20 cellular contexts compared by ENCODE assay signal in genomic region chr7:152312316-152312715, GRCh38.
A peak's percentile ranks its signal among the peaks of the same experiment; 100 is the strongest.
DNase-seq lines count a peak whose midpoint lies in the region; ATAC-seq and TF ChIP-seq lines count a peak whose summit lies in the region.
"Had no signal": no experiment of that assay in that cellular context is flagged by ENCODE, and none has a peak within 500 bp of the region (broad histone marks: within the 10 kb centered on the region; RNA-seq: fewer than 3 reads in every experiment).

No MANE protein-coding gene starts in this region.

- H3K4ac ChIP-seq in IMR-90 (ENCODE audit: low read depth, low read length) = no peak overlapping the region

- TF ChIP-seq RAD21 in IMR-90 (IDR thresholded peaks at IDR 0.05; ENCODE audit: low read length) = no peak

- TF ChIP-seq POLR2A in IMR-90 (IDR thresholded peaks at IDR 0.05; ENCODE audit: low read depth, low read length) = no peak

- H3K4me3 ChIP-seq in A673 (ENCODE audit: low read depth, low read length, poor library complexity, severe bottlenecking) = no peak overlapping the region
- no peak overlapping the region for H3K4me3 ChIP-seq in IMR-90 (ENCODE audit: insufficient read depth, low read depth, low read length)
- H3K4me3 ChIP-seq: MG63 had no signal

- H3K4me1 ChIP-seq in A673 (ENCODE audit: insufficient read depth, low read length, poor library complexity, severe bottlenecking) (peaks cover 41% of the 10 kb centered on the region), IMR-90 (ENCODE audit: control insufficient read depth, insufficient read depth, low read length) (no peaks in the 10 kb centered on the region)

- no peak overlapping the region for H3K9ac ChIP-seq in IMR-90 (ENCODE audit: low read depth, low read length)

- no peaks in the 10 kb centered on the region for H3K27me3 Mint-ChIP-seq in chondrocyte (ENCODE audit: low read depth)
- H3K27me3 Mint-ChIP-seq: CD4-positive, CD25-positive, alpha-beta regulatory T cell; stimulated activated naive CD8-positive, alpha-beta T cell treated with anti-CD3 and anti-CD28 coated beads, Interleukin-15, Interleukin-2, amounts not matched to agents 100 ng/mL and 50 ng/mL, for 24 hours had no signal

- ATAC-seq in IMR-90 (ENCODE audit: low read depth) (peak; percentile 32), HG02798 (IDR thresholded peaks at IDR 0.05; ENCODE audit: poor library complexity, unreplicated experiment) (no peak)

- no peak overlapping the region for H4K8ac ChIP-seq in IMR-90 (ENCODE audit: low read depth in 2 of 2, low read length in 2 of 2)

- no peak overlapping the region for H3K23ac ChIP-seq in IMR-90 (ENCODE audit: low read depth, low read length)

- H3K9me3 Mint-ChIP-seq in chondrocyte (ENCODE audit: low read depth) = no peaks in the 10 kb centered on the region
- H3K9me3 Mint-ChIP-seq: CD4-positive, CD25-positive, alpha-beta regulatory T cell; stimulated activated naive CD8-positive, alpha-beta T cell treated with anti-CD3 and anti-CD28 coated beads, Interleukin-15, Interleukin-2, amounts not matched to agents 100 ng/mL and 50 ng/mL, for 24 hours had no signal

- intact Hi-C loops in A673 (cut with micrococcal nuclease; ENCODE audit: unreplicated experiment) = no loop called here
- intact Hi-C loops in IMR-90 (cut with micrococcal nuclease) = no loop called here

- dilution Hi-C loops in IMR-90 (cut with HindIII; ENCODE audit: low sequenced_read_pairs, unreplicated experiment) = no loop called here

- H2BK120ac ChIP-seq in IMR-90 (ENCODE audit: low read depth, low read length) = no peak overlapping the region

- H3K27ac Mint-ChIP-seq in chondrocyte (ENCODE audit: unreplicated experiment) = peak overlapping the region; percentile 52
- H3K27ac Mint-ChIP-seq: CD4-positive, CD25-positive, alpha-beta regulatory T cell; stimulated activated naive CD8-positive, alpha-beta T cell treated with anti-CD3 and anti-CD28 coated beads, Interleukin-15, Interleukin-2, amounts not matched to agents 100 ng/mL and 50 ng/mL, for 24 hours had no signal

- no peaks in the 10 kb centered on the region for H3K27me3 ChIP-seq in A673 (replicated peaks; ENCODE audit: insufficient read depth, low read depth, low read length, poor library complexity)
- no peaks in the 10 kb centered on the region for H3K27me3 ChIP-seq in IMR-90 (ENCODE audit: control insufficient read depth, insufficient read depth, low read length)
- H3K27me3 ChIP-seq: MG63 had no signal

- H2AK5ac ChIP-seq in IMR-90 (ENCODE audit: low read depth, low read length) = no peak overlapping the region

- H2BK15ac ChIP-seq in IMR-90 (ENCODE audit: low read depth, low read length) = no peak overlapping the region

- POLR2A ChIA-PET in A673 (lab: Charles Lee; ENCODE audit: low non-redundant PET) = no interaction called here
- POLR2A ChIA-PET in IMR-90 (lab: Charles Lee; ENCODE audit: unreplicated experiment) = no interaction called here

- 0 out of 2 replicates have a peak overlapping the region, but pooled peaks have one; percentile 7 for H3K14ac ChIP-seq in IMR-90 (replicated peaks; ENCODE audit: low read depth, low read length)

- no peak for DNase-seq in A673 (ENCODE audit: low spot score)
- DNase-seq in IMR-90 = peak; percentile 64
- no peak for DNase-seq in chondrocyte (ENCODE audit: low spot score)
- peak; percentile 84 for DNase-seq in myocyte (ENCODE audit: low read depth)
- DNase-seq in kidney glomerular epithelial cell (lab: John Stamatoyannopoulos, UW) = no peak
- no peak for DNase-seq in NCI-H1092 treated with DMSO at 0.1 percent for 48 hours (lab: John Stamatoyannopoulos, UW)
- no peak for DNase-seq in glomerular visceral epithelial cell (ENCODE audit: extremely low spot score)
- DNase-seq: ACHN; activated CD4-positive, CD25-positive, alpha-beta regulatory T cell; activated effector memory CD4-positive, alpha-beta T cell treated with Interleukin-2 at 50 U/mL for 16 hours; amniotic stem cell; CD4-positive, CD25-positive, alpha-beta regulatory T cell; EL; MG63; NCI-H187; NCI-H510A; retina; SHP77 had no signal

- peak overlapping the region; percentile 10; the same call in 1 of the 2 replicates for H3K4me2 ChIP-seq in IMR-90 (ENCODE audit: low read depth, low read length)

- H3K4me1 Mint-ChIP-seq in chondrocyte (ENCODE audit: low read depth) = peaks cover 26% of the 10 kb centered on the region

- BruUV-seq in A673 (replicated peaks; lab: Mats Ljungman, UMichigan) = no TSS peak
- BruUV-seq in IMR-90 (replicated peaks; lab: Mats Ljungman, UMichigan) = no TSS peak

- 0 out of 2 replicates have a peak, but pooled peaks cover 7% of the 10 kb centered on the region for H4K20me1 ChIP-seq in IMR-90 (ENCODE audit: insufficient read depth, low read length)

- H3K56ac ChIP-seq in IMR-90 (ENCODE audit: extremely low read depth, insufficient read depth, low read length) = no peak overlapping the region

- CTCF ChIA-PET in A673 (lab: Charles Lee) (no interaction called here), IMR-90 (lab: Yijun Ruan, JAX) (no interaction called here)

- no peak overlapping the region for H3K18ac ChIP-seq in IMR-90 (ENCODE audit: low read depth, low read length)

- no peak overlapping the region for H2AFZ ChIP-seq in IMR-90 (replicated peaks; ENCODE audit: low read length, poor library complexity)

- no peak overlapping the region for H2BK5ac ChIP-seq in IMR-90 (ENCODE audit: low read depth, low read length, poor library complexity, severe bottlenecking)

- H3K9me1 ChIP-seq in IMR-90 (ENCODE audit: insufficient read depth, low read length) = peaks cover 2% of the 10 kb centered on the region; the same call in 1 of the 2 replicates

- H3K9me3 ChIP-seq in A673 (ENCODE audit: low read depth, low read length, poor library complexity, severe bottlenecking) (no peaks in the 10 kb centered on the region), IMR-90 (ENCODE audit: control insufficient read depth, insufficient read depth, low read length) (no peaks in the 10 kb centered on the region)
- H3K9me3 ChIP-seq: MG63 had no signal

- H3K36me3 ChIP-seq in A673 (ENCODE audit: insufficient read depth, low read length, poor library complexity, severe bottlenecking) = peaks cover 11% of the 10 kb centered on the region
- peaks cover 17% of the 10 kb centered on the region for H3K36me3 ChIP-seq in IMR-90 (ENCODE audit: control insufficient read depth, insufficient read depth, low read length)

- H3K27ac ChIP-seq in A673 (ENCODE audit: low read depth, low read length, poor library complexity, severe bottlenecking) (peak overlapping the region; percentile 22), IMR-90 (ENCODE audit: insufficient read depth, low read length) (no peak overlapping the region)

- no peak overlapping the region for H3K4me3 Mint-ChIP-seq in chondrocyte (ENCODE audit: unreplicated experiment)
- H3K4me3 Mint-ChIP-seq: CD4-positive, CD25-positive, alpha-beta regulatory T cell; stimulated activated naive CD8-positive, alpha-beta T cell treated with anti-CD3 and anti-CD28 coated beads, Interleukin-15, Interleukin-2, amounts not matched to agents 100 ng/mL and 50 ng/mL, for 24 hours had no signal

- no peak overlapping the region for H2BK20ac ChIP-seq in IMR-90 (ENCODE audit: low read depth, low read length)

- no peak overlapping the region for H4K5ac ChIP-seq in IMR-90 (ENCODE audit: low read depth, low read length)

- H3K79me1 ChIP-seq in IMR-90 (ENCODE audit: low read depth in 1 of 2, low read length in 2 of 2) = peaks cover 8 to 24% of the 10 kb centered on the region in 2 experiments

- H3K36me3 Mint-ChIP-seq in chondrocyte (ENCODE audit: low read depth) = peaks cover 4% of the 10 kb centered on the region

- no peak overlapping the region for H2AK9ac ChIP-seq in IMR-90 (replicated peaks; ENCODE audit: low read depth, low read length, poor library complexity)

- no peak overlapping the region for H4K91ac ChIP-seq in IMR-90 (ENCODE audit: insufficient read depth, low read depth, low read length)

- WGBS in IMR-90 (ENCODE audit: extremely low coverage in 2 of 2, insufficient read length in 1 of 2), 2 experiments = 29% methylated on average over 2 of the region's 2 CpGs; no CpG with 5 or more reads in 1 of the 2 experiments

- TF ChIP-seq CTCF in A673 (conservative IDR thresholded peaks at IDR 0.05; ENCODE audit: low read depth, low read length) (no peak), IMR-90 (conservative IDR thresholded peaks at IDR 0.05; ENCODE audit: low read depth, low read length) (no peak), chondrocyte (IDR thresholded peaks at IDR 0.05) (no peak)

- in situ Hi-C loops in IMR-90 (cut with MboI; ENCODE audit: low sequenced_read_pairs) = no loop called here

TF ChIP-seq in IMR-90, 13 proteins besides CTCF, POLR2A, EP300 and RAD21:
- no peak for TF ChIP-seq FOS (IDR thresholded peaks at IDR 0.05; ENCODE audit: low read depth, low read length)
- no peak for TF ChIP-seq BHLHE40 (IDR thresholded peaks at IDR 0.05; ENCODE audit: low read depth, low read length)
- no peak for TF ChIP-seq ELK1 (IDR thresholded peaks at IDR 0.05; ENCODE audit: borderline replicate concordance, low read depth, low read length)
- TF ChIP-seq RCOR1 (IDR thresholded peaks at IDR 0.05; ENCODE audit: insufficient replicate concordance, low read length) = no peak
- TF ChIP-seq NFE2L2 (IDR thresholded peaks at IDR 0.05; ENCODE audit: low read depth, low read length) = no peak
- TF ChIP-seq SMC3 (IDR thresholded peaks at IDR 0.05; ENCODE audit: low read depth, low read length) = no peak
- no peak for TF ChIP-seq RFX5 (IDR thresholded peaks at IDR 0.05; ENCODE audit: low read depth, low read length)
- TF ChIP-seq MXI1 (IDR thresholded peaks at IDR 0.05; ENCODE audit: borderline replicate concordance, low read depth, low read length) = no peak
- TF ChIP-seq CEBPB (IDR thresholded peaks at IDR 0.05; ENCODE audit: low read depth, low read length) = no peak
- TF ChIP-seq MAZ (IDR thresholded peaks at IDR 0.05; ENCODE audit: borderline replicate concordance, low read depth, low read length) = no peak

Comparison
In these comparisons a context has a peak if more than half of its experiments do, and no peak if none do; other contexts are left out.
1. DNase-seq: peak in IMR-90 (single experiment) and myocyte (single experiment); none in A673 (single experiment), chondrocyte (single experiment), kidney glomerular epithelial cell (single experiment), NCI-H1092 treated with DMSO at 0.1 percent for 48 hours (single experiment) and glomerular visceral epithelial cell (single experiment).